In the genomic region with DNA sequence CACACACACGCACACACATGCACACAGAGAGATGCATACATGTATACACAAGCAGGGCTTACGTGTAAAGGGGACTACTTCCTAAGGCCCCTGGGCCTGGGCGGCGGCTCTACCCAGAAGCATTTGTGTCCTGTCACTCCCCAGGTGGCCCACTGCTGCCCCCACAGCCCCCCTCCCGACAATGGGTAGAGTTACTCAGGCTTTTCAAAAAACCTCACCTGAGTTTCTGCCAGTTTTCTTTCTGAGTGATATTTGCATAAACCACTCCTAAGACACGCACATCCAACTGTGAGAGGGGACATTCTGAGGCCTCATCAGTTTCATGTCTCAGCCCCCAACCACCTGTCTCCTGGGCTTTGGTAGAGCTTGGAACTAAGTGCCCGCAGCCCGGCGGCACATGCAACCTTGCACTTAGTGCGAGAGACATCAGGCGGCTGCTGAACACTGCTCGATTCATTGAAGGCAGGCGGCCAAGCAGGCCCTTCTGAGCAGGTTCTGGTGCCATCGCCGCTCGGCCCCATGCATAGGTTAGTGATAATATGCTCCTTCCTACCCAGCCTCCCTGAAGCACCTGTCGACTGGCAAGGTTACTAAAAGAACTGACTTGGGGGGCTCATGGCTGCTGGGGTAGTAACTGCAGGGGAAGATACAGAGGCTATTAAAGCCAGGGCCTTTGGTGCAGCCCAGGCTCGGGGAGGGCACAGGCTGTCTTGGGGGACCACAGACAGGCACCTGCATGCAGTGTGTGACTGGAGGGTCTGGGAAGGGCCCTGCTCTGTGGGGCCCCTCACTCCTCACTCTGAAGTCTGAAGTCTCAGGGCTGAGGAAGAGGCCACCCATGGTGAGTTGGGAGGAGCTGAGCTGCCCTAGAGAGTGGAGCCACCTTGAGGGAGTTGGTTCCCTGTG, we compare ENCODE assay signal across 19 cellular contexts.
A peak's percentile ranks its signal among the peaks of the same experiment; 100 is the strongest.
DNase-seq lines count a peak whose midpoint lies in the region; ATAC-seq and TF ChIP-seq lines count a peak whose summit lies in the region.
"Had no signal": no experiment of that assay in that cellular context is flagged by ENCODE, and none has a peak within 500 bp of the region (broad histone marks: within the 10 kb centered on the region; RNA-seq: fewer than 3 reads in every experiment).

No MANE protein-coding gene starts in this region.

- peak; percentile 41 for DNase-seq in activated CD4-positive, alpha-beta T cell treated with anti-CD3 and anti-CD28 coated beads, Interleukin-2, amount 10 ng/mL, durations not matched to agents 24 days and 14 days
- no peak for DNase-seq in activated CD4-positive, alpha-beta T cell treated with anti-CD3 and anti-CD28 coated beads for 36 hours
- DNase-seq in ecto neural progenitor cell (ENCODE audit: low spot score), result peak; percentile 32
- peak; percentile 54 for DNase-seq in type B pancreatic cell (ENCODE audit: extremely low spot score, unreplicated experiment)
- no peak for DNase-seq in GM10248 (ENCODE audit: extremely low spot score)
- DNase-seq in SKM-1 treated with dmso at 0.1 percent for 144 hours (lab: John Stamatoyannopoulos, UW; ENCODE audit: unreplicated experiment), result no peak
- DNase-seq in MCF 10A (ENCODE audit: unreplicated experiment), result no peak
- DNase-seq: activated CD4-positive, alpha-beta T cell treated with anti-CD3 and anti-CD28 coated beads for 4 hours; activated gamma-delta T cell; dermis blood vessel endothelial cell; DND-41; GOT3; hypothalamus; left lung; naive thymus-derived CD4-positive, alpha-beta T cell; NCI-H1417 treated with DMSO at 0.1 percent for 48 hours; NCI-H510A treated with DMSO at 0.1 percent for 48 hours had no signal

- POLR2A ChIA-PET in activated CD4-positive, alpha-beta T cell treated with anti-CD3 and anti-CD28 coated beads for 36 hours (lab: Charles Lee), result no interaction called here
- POLR2A ChIA-PET in GM10248 (lab: Yijun Ruan, JAX) (no interaction called here), MCF 10A (lab: Yijun Ruan, JAX) (no interaction called here)

- H3K27me3 Mint-ChIP-seq in activated CD4-positive, alpha-beta T cell treated with anti-CD3 and anti-CD28 coated beads, Interleukin-2, amount 10 ng/mL, durations not matched to agents 24 days and 14 days, result no peaks in the 10 kb centered on the region
- peaks cover 4% of the 10 kb centered on the region for H3K27me3 Mint-ChIP-seq in activated CD4-positive, alpha-beta T cell treated with anti-CD3 and anti-CD28 coated beads for 36 hours
- H3K27me3 Mint-ChIP-seq in type B pancreatic cell (no peaks in the 10 kb centered on the region), MCF 10A (ENCODE audit: insufficient read depth, unreplicated experiment) (no peaks in the 10 kb centered on the region)

- H3K4me1 ChIP-seq in HUES6 (ENCODE audit: control insufficient read depth, insufficient read depth, low read length), result peaks cover 16% of the 10 kb centered on the region; the same call in 1 of the 2 replicates
- H3K4me1 ChIP-seq: left lung had no signal

- no TSS peak for BruUV-seq in MCF 10A (replicated peaks; lab: Mats Ljungman, UMichigan)

- H3K9me3 ChIP-seq in HUES6 (ENCODE audit: control insufficient read depth, insufficient read depth, low read depth, low read length), result no peaks in the 10 kb centered on the region
- H3K9me3 ChIP-seq: left lung had no signal

- H3K9ac ChIP-seq in HUES6 (ENCODE audit: low read length), result peak overlapping the region; percentile 20

- TF ChIP-seq CTCF in type B pancreatic cell (conservative IDR thresholded peaks at IDR 0.05) (no peak), GM10248 (IDR thresholded peaks at IDR 0.05; ENCODE audit: control extremely low read depth, extremely low read depth, low read depth, missing control alignments) (no peak), MCF 10A (IDR thresholded peaks at IDR 0.05; ENCODE audit: unreplicated experiment) (no peak)

- no peaks in the 10 kb centered on the region for H3K4me1 Mint-ChIP-seq in activated CD4-positive, alpha-beta T cell treated with anti-CD3 and anti-CD28 coated beads, Interleukin-2, amount 10 ng/mL, durations not matched to agents 24 days and 14 days
- H3K4me1 Mint-ChIP-seq in activated CD4-positive, alpha-beta T cell treated with anti-CD3 and anti-CD28 coated beads for 36 hours, result no peaks in the 10 kb centered on the region
- peaks cover 3% of the 10 kb centered on the region for H3K4me1 Mint-ChIP-seq in type B pancreatic cell (ENCODE audit: unreplicated experiment)
- peaks cover 12% of the 10 kb centered on the region for H3K4me1 Mint-ChIP-seq in MCF 10A (ENCODE audit: insufficient read depth, unreplicated experiment)
- H3K4me1 Mint-ChIP-seq: naive thymus-derived CD4-positive, alpha-beta T cell had no signal

- H3K4me3 ChIP-seq in HUES6 (ENCODE audit: low read depth, low read length), result no peak overlapping the region
- H3K4me3 ChIP-seq: left lung had no signal

- no peaks in the 10 kb centered on the region for H3K36me3 Mint-ChIP-seq in activated CD4-positive, alpha-beta T cell treated with anti-CD3 and anti-CD28 coated beads, Interleukin-2, amount 10 ng/mL, durations not matched to agents 24 days and 14 days (ENCODE audit: low read depth)
- H3K36me3 Mint-ChIP-seq in activated CD4-positive, alpha-beta T cell treated with anti-CD3 and anti-CD28 coated beads for 36 hours (ENCODE audit: low read depth), result no peaks in the 10 kb centered on the region
- H3K36me3 Mint-ChIP-seq in type B pancreatic cell (no peaks in the 10 kb centered on the region), MCF 10A (ENCODE audit: insufficient read depth, unreplicated experiment) (no peaks in the 10 kb centered on the region)
- H3K36me3 Mint-ChIP-seq: naive thymus-derived CD4-positive, alpha-beta T cell had no signal

- no peak for ATAC-seq in activated CD4-positive, alpha-beta T cell treated with anti-CD3 and anti-CD28 coated beads for 36 hours
- ATAC-seq: left lung; naive thymus-derived CD4-positive, alpha-beta T cell had no signal

- no peaks in the 10 kb centered on the region for H3K36me3 ChIP-seq in HUES6 (ENCODE audit: control insufficient read depth, insufficient read depth, low read length)
- H3K36me3 ChIP-seq: left lung had no signal

- intact Hi-C loops in activated CD4-positive, alpha-beta T cell treated with anti-CD3 and anti-CD28 coated beads, Interleukin-2, amount 10 ng/mL, durations not matched to agents 24 days and 14 days (cut with micrococcal nuclease), result no loop called here
- intact Hi-C loops in activated CD4-positive, alpha-beta T cell treated with anti-CD3 and anti-CD28 coated beads for 36 hours (cut with DNase I, micrococcal nuclease), result no loop called here
- intact Hi-C loops in MCF 10A (cut with micrococcal nuclease), result no loop called here

- H3K9me3 Mint-ChIP-seq in activated CD4-positive, alpha-beta T cell treated with anti-CD3 and anti-CD28 coated beads, Interleukin-2, amount 10 ng/mL, durations not matched to agents 24 days and 14 days, result no peaks in the 10 kb centered on the region
- no peaks in the 10 kb centered on the region for H3K9me3 Mint-ChIP-seq in activated CD4-positive, alpha-beta T cell treated with anti-CD3 and anti-CD28 coated beads for 36 hours (ENCODE audit: low read depth)
- H3K9me3 Mint-ChIP-seq in type B pancreatic cell (no peaks in the 10 kb centered on the region), MCF 10A (ENCODE audit: unreplicated experiment) (no peaks in the 10 kb centered on the region)
- H3K9me3 Mint-ChIP-seq: T-helper 1 cell treated with Interleukin-12 subunit alpha and Interleukin-12 subunit beta and Interleukin-4 antibody, amounts not matched to agents 30 μg/mL and 1 μg/mL, for 36 hours had no signal

- H3K27me3 ChIP-seq in HUES6 (ENCODE audit: control insufficient read depth, insufficient read depth, low read length), result no peaks in the 10 kb centered on the region
- H3K27me3 ChIP-seq: left lung had no signal

- no peak overlapping the region for H3K27ac Mint-ChIP-seq in activated CD4-positive, alpha-beta T cell treated with anti-CD3 and anti-CD28 coated beads, Interleukin-2, amount 10 ng/mL, durations not matched to agents 24 days and 14 days
- H3K27ac Mint-ChIP-seq in activated CD4-positive, alpha-beta T cell treated with anti-CD3 and anti-CD28 coated beads for 36 hours, result no peak overlapping the region
- no peak overlapping the region for H3K27ac Mint-ChIP-seq in type B pancreatic cell
- H3K27ac Mint-ChIP-seq in MCF 10A (ENCODE audit: low read depth, unreplicated experiment), result no peak overlapping the region
- H3K27ac Mint-ChIP-seq: naive thymus-derived CD4-positive, alpha-beta T cell; T-helper 1 cell treated with Interleukin-12 subunit alpha and Interleukin-12 subunit beta and Interleukin-4 antibody, amounts not matched to agents 30 μg/mL and 1 μg/mL, for 36 hours had no signal

- CTCF ChIA-PET in activated CD4-positive, alpha-beta T cell treated with anti-CD3 and anti-CD28 coated beads for 36 hours (lab: Charles Lee), result no interaction called here
- CTCF ChIA-PET in GM10248 (lab: Yijun Ruan, JAX) (no interaction called here), MCF 10A (lab: Yijun Ruan, JAX) (interaction anchor here (0.6 kb wide), 1 partner anchor 164 kb away, joined by 3 read pairs; no protein-coding TSS in a partner anchor)

- H3K4me3 Mint-ChIP-seq in activated CD4-positive, alpha-beta T cell treated with anti-CD3 and anti-CD28 coated beads, Interleukin-2, amount 10 ng/mL, durations not matched to agents 24 days and 14 days, result no peak overlapping the region
- H3K4me3 Mint-ChIP-seq in activated CD4-positive, alpha-beta T cell treated with anti-CD3 and anti-CD28 coated beads for 36 hours, result no peak overlapping the region
- H3K4me3 Mint-ChIP-seq in type B pancreatic cell (no peak overlapping the region), MCF 10A (ENCODE audit: unreplicated experiment) (no peak overlapping the region)
- H3K4me3 Mint-ChIP-seq: naive thymus-derived CD4-positive, alpha-beta T cell; T-helper 1 cell treated with Interleukin-12 subunit alpha and Interleukin-12 subunit beta and Interleukin-4 antibody, amounts not matched to agents 30 μg/mL and 1 μg/mL, for 36 hours had no signal

- no peak overlapping the region for H3K27ac ChIP-seq in HUES6 (ENCODE audit: low read depth, low read length)
- H3K27ac ChIP-seq: left lung had no signal

Comparison
In these comparisons a context has a peak if more than half of its experiments do, and no peak if none do; other contexts are left out.
1. DNase-seq: peak in activated CD4-positive, alpha-beta T cell treated with anti-CD3 and anti-CD28 coated beads, Interleukin-2, amount 10 ng/mL, durations not matched to agents 24 days and 14 days (single experiment), ecto neural progenitor cell (single experiment) and type B pancreatic cell (single experiment); none in activated CD4-positive, alpha-beta T cell treated with anti-CD3 and anti-CD28 coated beads for 36 hours (single experiment), GM10248 (single experiment), SKM-1 treated with dmso at 0.1 percent for 144 hours (single experiment) and MCF 10A (single experiment).